ENCODE assay signal across 11 cellular contexts in the genomic region with DNA sequence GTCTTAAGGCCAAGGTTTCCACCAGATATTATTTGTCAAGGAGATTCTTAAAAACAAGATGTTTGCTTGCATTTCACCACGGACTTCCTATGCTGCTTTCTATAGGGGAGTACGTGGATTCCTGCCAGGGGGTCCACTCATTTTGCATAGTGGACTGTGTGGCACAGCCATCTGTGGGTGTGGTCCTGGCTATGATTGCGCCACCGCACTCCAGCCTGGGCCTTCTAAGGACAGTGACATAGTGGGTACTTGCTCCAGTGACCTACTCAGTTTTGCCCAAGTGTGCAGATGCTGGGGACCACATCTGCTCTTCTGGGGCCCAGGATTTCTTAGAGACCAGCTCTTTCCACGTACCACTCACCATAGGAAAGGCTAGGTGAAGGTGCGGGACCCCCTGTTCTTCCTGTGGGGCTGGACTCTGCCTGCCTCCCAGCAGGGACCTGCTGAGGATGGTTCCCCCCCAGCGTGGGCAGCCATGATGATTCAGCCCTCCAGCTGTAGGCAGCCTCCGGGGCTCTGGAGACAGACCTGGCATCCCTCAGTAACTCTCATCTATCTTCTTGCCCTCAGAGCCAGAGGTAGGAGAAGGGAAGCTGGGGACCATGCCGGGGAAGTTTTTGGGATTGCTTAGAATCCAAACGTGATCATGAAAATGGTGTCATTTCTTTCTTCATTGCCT. TPM values are rescaled to one million over a fixed set of nuclear protein-coding genes. Genes with fewer than 3 reads are reported as not detected.
DNase-seq lines count a peak whose midpoint lies in the region; ATAC-seq, FAIRE-seq and TF ChIP-seq lines count a peak whose summit lies in the region.
"Had no signal": no experiment of that assay in that cellular context is flagged by ENCODE, and none has a peak within 500 bp of the region (broad histone marks: within the 10 kb centered on the region; RNA-seq: fewer than 3 reads in every experiment).

No MANE protein-coding gene starts in this region.

- DNase-seq in left ventricle myocardium inferior (no peak), heart left ventricle (no peak), astrocyte (ENCODE audit: low read depth) (no peak), lower lobe of right lung (peak; percentile 66), vagina (ENCODE audit: extremely low spot score in 2 of 2) (no peak), putamen (ENCODE audit: low spot score) (no peak), NCI-H510A (lab: John Stamatoyannopoulos, UW) (no peak)
- DNase-seq: kidney, NCI-H1417 treated with DMSO at 0.1 percent for 48 hours, SHP77 treated with DMSO at 0.1 percent for 48 hours had no signal

- H3K36me3 ChIP-seq in left ventricle myocardium inferior = no peaks in the 10 kb centered on the region
- H3K36me3 ChIP-seq in heart left ventricle = no peaks in the 10 kb centered on the region
- no peaks in the 10 kb centered on the region for H3K36me3 ChIP-seq in astrocyte (ENCODE audit: insufficient read depth, low read length)
- no peaks in the 10 kb centered on the region for H3K36me3 ChIP-seq in lower lobe of right lung
- H3K36me3 ChIP-seq in vagina = no peaks in the 10 kb centered on the region

- H3K9me3 ChIP-seq in left ventricle myocardium inferior (replicated peaks) (no peaks in the 10 kb centered on the region), heart left ventricle (no peaks in the 10 kb centered on the region), astrocyte (ENCODE audit: insufficient read depth, low read depth, low read length) (no peaks in the 10 kb centered on the region), lower lobe of right lung (no peaks in the 10 kb centered on the region), vagina (no peaks in the 10 kb centered on the region)

- FAIRE-seq in astrocyte (lab: Jason Lieb, UNC) = no peak
- FAIRE-seq: kidney had no signal

- peaks cover 1% of the 10 kb centered on the region for H3K36me3 Mint-ChIP-seq in astrocyte (ENCODE audit: low read depth, unreplicated experiment)

- 76 to 79% (median 77%) methylated on average over 8 to 10 of the region's 10 CpGs for whole genome bisulfite sequencing in heart left ventricle, 4 donors

- no peak overlapping the region for H3K4me3 ChIP-seq in left ventricle myocardium inferior
- H3K4me3 ChIP-seq in heart left ventricle = peak overlapping the region in 4 of 12 donors; percentile 77 to 100 (median 91)
- no peak overlapping the region for H3K4me3 ChIP-seq in astrocyte (ENCODE audit: insufficient read depth, low read depth, low read length)
- no peak overlapping the region for H3K4me3 ChIP-seq in lower lobe of right lung
- H3K4me3 ChIP-seq in vagina = no peak overlapping the region

- TF ChIP-seq CTCF in left ventricle myocardium inferior (IDR thresholded peaks at IDR 0.05; ENCODE audit: borderline replicate concordance) = no peak
- no peak for TF ChIP-seq CTCF in heart left ventricle (IDR thresholded peaks at IDR 0.05)
- no peak for TF ChIP-seq CTCF in astrocyte (IDR thresholded peaks at IDR 0.05; ENCODE audit: insufficient read depth, low read depth, low read length)
- TF ChIP-seq CTCF in lower lobe of right lung (IDR thresholded peaks at IDR 0.05) = no peak
- TF ChIP-seq CTCF in vagina (IDR thresholded peaks at IDR 0.05) = no peak

- intact Hi-C loops in left ventricle myocardium inferior (cut with micrococcal nuclease) (loop anchor here (10.0 kb wide), 1 partner anchor 54 kb away; no protein-coding TSS in a partner anchor), heart left ventricle (cut with DNase I) (loop anchor here in 3 of 10 donors (5.0 kb wide), 2 partner anchors 36 to 41 kb away; no protein-coding TSS in a partner anchor), lower lobe of right lung (cut with DNase I) (no loop called here), vagina (cut with DNase I) (no loop called here)

- H3K4me3 Mint-ChIP-seq in astrocyte (ENCODE audit: unreplicated experiment) = peak overlapping the region; percentile 51

- H3K9ac ChIP-seq in astrocyte (ENCODE audit: low read length) = no peak overlapping the region

- H3K27ac Mint-ChIP-seq in astrocyte (ENCODE audit: unreplicated experiment) = peak overlapping the region; percentile 30

- H3K4me1 Mint-ChIP-seq in astrocyte (ENCODE audit: low read depth, unreplicated experiment) = peaks cover 24% of the 10 kb centered on the region

- peaks cover 60% of the 10 kb centered on the region for H4K20me1 ChIP-seq in astrocyte (ENCODE audit: insufficient read depth, low read length)

- no peak overlapping the region for H2AFZ ChIP-seq in astrocyte (ENCODE audit: low read depth, low read length)

- no peaks in the 10 kb centered on the region for H3K9me3 Mint-ChIP-seq in astrocyte (ENCODE audit: unreplicated experiment)

- ATAC-seq in heart left ventricle = no peak
- no peak for ATAC-seq in lower lobe of right lung
- ATAC-seq in HG03457 (IDR thresholded peaks at IDR 0.05; ENCODE audit: unreplicated experiment) = no peak

- no peaks in the 10 kb centered on the region for H3K27me3 Mint-ChIP-seq in astrocyte (ENCODE audit: low read depth, unreplicated experiment)

- peak overlapping the region; percentile 98 for H3K4me2 ChIP-seq in astrocyte (ENCODE audit: low read length)

- peak overlapping the region; percentile 98 for H3K27ac ChIP-seq in left ventricle myocardium inferior (replicated peaks)
- peak overlapping the region in 5 of 12 donors; percentile 9 to 98 (median 90) for H3K27ac ChIP-seq in heart left ventricle
- no peak overlapping the region for H3K27ac ChIP-seq in astrocyte (ENCODE audit: low read depth, low read length)
- no peak overlapping the region for H3K27ac ChIP-seq in lower lobe of right lung
- H3K27ac ChIP-seq in vagina = peak overlapping the region; percentile 95

- H3K4me1 ChIP-seq in left ventricle myocardium inferior (peaks cover 88% of the 10 kb centered on the region), heart left ventricle (peaks cover 11 to 80% (median 56%) of the 10 kb centered on the region in 12 donors), astrocyte (ENCODE audit: insufficient read depth, low read length) (peaks cover 41% of the 10 kb centered on the region), lower lobe of right lung (peaks cover 57% of the 10 kb centered on the region), vagina (peaks cover 75% of the 10 kb centered on the region)

- H3K27me3 ChIP-seq in left ventricle myocardium inferior (ENCODE audit: low read depth) (no peaks in the 10 kb centered on the region), heart left ventricle (no peaks in the 10 kb centered on the region), astrocyte (ENCODE audit: insufficient read depth, low read length) (no peaks in the 10 kb centered on the region), lower lobe of right lung (ENCODE audit: low read depth) (no peaks in the 10 kb centered on the region), vagina (no peaks in the 10 kb centered on the region)

- TF ChIP-seq POLR2A in heart left ventricle (IDR thresholded peaks at IDR 0.05) (no peak), vagina (IDR thresholded peaks at IDR 0.05) (no peak)

- H3K79me2 ChIP-seq in astrocyte (ENCODE audit: insufficient read depth, low read length) = peaks cover 72% of the 10 kb centered on the region

RNA-seq across cellular contexts. Expression of a gene that starts 42.9 kb away (rescaled TPM):
- total RNA-seq in left ventricle myocardium inferior = 219 TPM
- total RNA-seq in heart left ventricle = 100 to 1,000 TPM; 194 to 310 (median 227) TPM
- polyA plus RNA-seq in heart left ventricle = 100 to 1,000 TPM in 1 of 2 donors, 10 to 100 TPM in 1; 83.0 to 284 TPM
- 94.5 and 95.0 TPM in 2 replicates for total RNA-seq in astrocyte
- 85.1 TPM for total RNA-seq in lower lobe of right lung
- 106 TPM for total RNA-seq in vagina

Comparison
In these comparisons a context has a peak if more than half of its experiments do, and no peak if none do; other contexts are left out.
1. H3K27ac ChIP-seq: peak in left ventricle myocardium inferior (single experiment) and vagina (single experiment); none in astrocyte (single experiment) and lower lobe of right lung (single experiment).